In genomic region chr2:33599175-33599942, GRCh38 we compare ENCODE assay signal across 8 cellular contexts. TPM values are rescaled to one million over a fixed set of nuclear protein-coding genes. Genes with fewer than 3 reads are reported as not detected.
DNase-seq lines count a peak whose midpoint lies in the region; ATAC-seq and TF ChIP-seq lines count a peak whose summit lies in the region.

TSS of gene FAM98A (minus strand) at chr2:33599299. CDS start at chr2:33599221, 78 bp downstream.

- peak within 1 kb of the TSS; percentile 57 to 79 for H3K27ac ChIP-seq in testis

- peak; percentile 92 for ATAC-seq in HG02623 (IDR thresholded peaks at IDR 0.05; ENCODE audit: unreplicated experiment)
- ATAC-seq in omental fat pad (ENCODE audit: low FRiP score), result peak; percentile 100

- intact Hi-C loops in testis (cut with DNase I; ENCODE audit: low total_unique reads), result no loop called here

- H3K4me1 ChIP-seq in testis, result peaks cover 12% of the 10 kb centered on the region

- peak within 1 kb of the TSS; percentile 99 for H3K4me3 Mint-ChIP-seq in activated naive CD8-positive, alpha-beta T cell

- no peaks in the 10 kb centered on the region for H3K36me3 Mint-ChIP-seq in activated naive CD8-positive, alpha-beta T cell

- no peak for TF ChIP-seq CTCF in omental fat pad (IDR thresholded peaks at IDR 0.05)
- peak; percentile 3 to 10 (median 9) for TF ChIP-seq CTCF in testis (IDR thresholded peaks at IDR 0.05)

- H3K4me3 ChIP-seq in testis, result peak within 1 kb of the TSS; percentile 75 to 96

- H3K27me3 ChIP-seq in testis, result no peaks in the 10 kb centered on the region

- TF ChIP-seq POLR2A in GM10847 (IDR thresholded peaks at IDR 0.05; ENCODE audit: extremely low read depth, insufficient read length) (peak; percentile 45), testis (IDR thresholded peaks at IDR 0.05) (peak; percentile 30)

- H3K9me3 Mint-ChIP-seq in activated naive CD8-positive, alpha-beta T cell (ENCODE audit: low read depth), result no peaks in the 10 kb centered on the region

- WGBS in testis, 2 donors, result 0 to 1% methylated on average over 32 to 56 of the region's 56 CpGs

- no peaks in the 10 kb centered on the region for H3K36me3 ChIP-seq in testis (ENCODE audit: low read depth, missing control alignments)

- no peaks in the 10 kb centered on the region for H3K27me3 Mint-ChIP-seq in activated naive CD8-positive, alpha-beta T cell

- DNase-seq in NCI-H1105 (lab: John Stamatoyannopoulos, UW) (peak; percentile 95), SKM-1 treated with dmso at 0.1 percent for 144 hours (lab: John Stamatoyannopoulos, UW; ENCODE audit: unreplicated experiment) (peak; percentile 97), glomerular visceral epithelial cell (ENCODE audit: extremely low spot score) (peak; percentile 99), omental fat pad (ENCODE audit: low spot score) (peak; percentile 95), testis (peak; percentile 99)

- no peaks in the 10 kb centered on the region for H3K9me3 ChIP-seq in testis

- peak within 1 kb of the TSS; percentile 98 for H3K27ac Mint-ChIP-seq in activated naive CD8-positive, alpha-beta T cell

- peaks cover 29% of the 10 kb centered on the region for H3K4me1 Mint-ChIP-seq in activated naive CD8-positive, alpha-beta T cell (ENCODE audit: low read depth)

RNA-seq across cellular contexts. Expression of gene FAM98A, which starts in this region (rescaled TPM):
- total RNA-seq in omental fat pad (10 to 100 TPM; 22.9 to 65.5 (median 60.3) TPM), testis (100 to 1,000 TPM; 133 to 231 TPM)
- polyA plus RNA-seq in testis (ENCODE audit: insufficient read depth, low read depth, low replicate concordance), result 134 TPM

Comparison
In these comparisons a context has a peak if more than half of its experiments do, and no peak if none do; other contexts are left out.
1. Peak in every context shown above with its lines: DNase-seq, ATAC-seq, H3K4me3 ChIP-seq and H3K27ac ChIP-seq.
2. CTCF ChIP-seq: peak in testis (3 of 3); none in omental fat pad (0 of 3).